In genomic region chr15:100515758-100516157, GRCh38 we compare ENCODE assay signal across 27 cellular contexts. TPM values are rescaled to one million over a fixed set of nuclear protein-coding genes. Genes with fewer than 3 reads are reported as not detected.
A peak's percentile ranks its signal among the peaks of the same experiment; 100 is the strongest.
DNase-seq lines count a peak whose midpoint lies in the region; ATAC-seq and TF ChIP-seq lines count a peak whose summit lies in the region.
"Had no signal": no experiment of that assay in that cellular context is flagged by ENCODE, and none has a peak within 500 bp of the region (broad histone marks: within the 10 kb centered on the region; RNA-seq: fewer than 3 reads in every experiment).

No MANE protein-coding gene starts in this region.

- H3K27me3 Mint-ChIP-seq in endodermal cell (ENCODE audit: insufficient read depth) = no peaks in the 10 kb centered on the region
- H3K27me3 Mint-ChIP-seq: memory B cell, progenitor cell of endocrine pancreas had no signal

- TF ChIP-seq CTCF in endodermal cell (conservative IDR thresholded peaks at IDR 0.05) (no peak), gastrocnemius medialis (IDR thresholded peaks at IDR 0.05 in 4 of 5, conservative IDR thresholded peaks at IDR 0.05 in 1 of 5) (no peak)

- peak; percentile 42 for DNase-seq in NOMO-1 treated with DMSO at 0.1 percent for 48 hours (lab: John Stamatoyannopoulos, UW; ENCODE audit: unreplicated experiment)
- DNase-seq in NOMO-1 treated with dmso at 0.1 percent for 144 hours (lab: John Stamatoyannopoulos, UW; ENCODE audit: unreplicated experiment) = no peak
- peak; percentile 1 for DNase-seq in M059J (ENCODE audit: low read depth)
- DNase-seq in endodermal cell = peak; percentile 51
- DNase-seq in gastrocnemius medialis = peak; percentile 69 to 78
- DNase-seq in HAP-1 (ENCODE audit: low spot score in 2 of 2) = no peak
- DNase-seq in GF-D8 (lab: John Stamatoyannopoulos, UW) = no peak
- DNase-seq: activated B cell treated with CpG ODN at 0.5 μM for 24 hours; activated CD8-positive, alpha-beta T cell treated with anti-CD3 and anti-CD28 coated beads, Interleukin-2, amount 10 ng/mL, durations not matched to agents 7 days and 5 days; activated gamma-delta T cell treated with Interleukin-2 at 50 U/mL for 16 hours; amniotic stem cell; effector memory CD8-positive, alpha-beta T cell; NCI-H1048; NCI-H1694 treated with DMSO at 0.1 percent for 48 hours; NCI-H748 treated with DMSO at 0.1 percent for 48 hours; OCI-M1; Right ventricle myocardium superior; stimulated activated CD8-positive, alpha-beta memory T cell treated with anti-CD3 and anti-CD28 coated beads, Interleukin-4, amount 100 ng/mL, for 48 hours; transverse colon had no signal

- H3K9me3 ChIP-seq in endodermal cell (ENCODE audit: control insufficient read depth, low read length) (no peaks in the 10 kb centered on the region), gastrocnemius medialis (no peaks in the 10 kb centered on the region), HAP-1 (no peaks in the 10 kb centered on the region)
- H3K9me3 ChIP-seq: breast epithelium, transverse colon had no signal

- H3K36me3 ChIP-seq in endodermal cell (ENCODE audit: control insufficient read depth, insufficient read depth, low read length) = no peaks in the 10 kb centered on the region
- H3K36me3 ChIP-seq in gastrocnemius medialis = no peaks in the 10 kb centered on the region
- no peaks in the 10 kb centered on the region for H3K36me3 ChIP-seq in HAP-1 (replicated peaks)
- H3K36me3 ChIP-seq: breast epithelium, transverse colon had no signal

- H3K4me1 Mint-ChIP-seq in endodermal cell = peaks cover 22% of the 10 kb centered on the region

- WGBS in endodermal cell (ENCODE audit: insufficient coverage in 1 of 2, insufficient read length in 1 of 2), 2 experiments = 70 to 78% methylated on average over 2 to 4 of the region's 4 CpGs

- ATAC-seq in gastrocnemius medialis = peak; percentile 34 to 63
- ATAC-seq in GM21515 (IDR thresholded peaks at IDR 0.05; ENCODE audit: unreplicated experiment) = no peak
- ATAC-seq: activated CD8-positive, alpha-beta T cell treated with anti-CD3 and anti-CD28 coated beads, Interleukin-2, amount 10 ng/mL, durations not matched to agents 7 days and 5 days; effector memory CD8-positive, alpha-beta T cell had no signal

- intact Hi-C loops in gastrocnemius medialis (cut with DNase I; ENCODE audit: low total_unique reads) = loop anchor here (1.0 to 5.0 kb wide), 5 partner anchors 43 to 165 kb away; partner anchors contain the start of genes ASB7 and LINS1

- H3K4me3 ChIP-seq in endodermal cell (ENCODE audit: low read length) = no peak overlapping the region
- H3K4me3 ChIP-seq in gastrocnemius medialis = no peak overlapping the region
- H3K4me3 ChIP-seq in HAP-1 = no peak overlapping the region
- H3K4me3 ChIP-seq: breast epithelium, coronary artery, transverse colon had no signal

- H3K27me3 ChIP-seq in endodermal cell (ENCODE audit: control insufficient read depth, insufficient read depth, low read length, poor library complexity, severe bottlenecking) (no peaks in the 10 kb centered on the region), gastrocnemius medialis (no peaks in the 10 kb centered on the region), HAP-1 (ENCODE audit: low read depth) (no peaks in the 10 kb centered on the region)
- H3K27me3 ChIP-seq: breast epithelium, transverse colon had no signal

- peak in 1 of 2 donors; percentile 19 for TF ChIP-seq POLR2A in gastrocnemius medialis (IDR thresholded peaks at IDR 0.05)

- H3K36me3 Mint-ChIP-seq in endodermal cell (ENCODE audit: low read depth) = no peaks in the 10 kb centered on the region
- H3K36me3 Mint-ChIP-seq: memory B cell had no signal

- H3K9ac ChIP-seq in endodermal cell (ENCODE audit: extremely low read depth, low read length, poor library complexity, severe bottlenecking) = no peak overlapping the region
- H3K9ac ChIP-seq: KMS-11 had no signal

- H3K27ac ChIP-seq in endodermal cell (ENCODE audit: low read depth, low read length) (no peak overlapping the region), gastrocnemius medialis (peak overlapping the region; percentile 91 to 96 (median 94))
- H3K27ac ChIP-seq: coronary artery, KMS-11, transverse colon had no signal

- H3K4me1 ChIP-seq in endodermal cell (ENCODE audit: control insufficient read depth, insufficient read depth, low read length) (peaks cover 9% of the 10 kb centered on the region), gastrocnemius medialis (peaks cover 35 to 46% of the 10 kb centered on the region in 2 donors), HAP-1 (no peaks in the 10 kb centered on the region)
- H3K4me1 ChIP-seq: breast epithelium, transverse colon had no signal

- in situ Hi-C loops in gastrocnemius medialis (cut with MboI; ENCODE audit: low sequenced_read_pairs in 4 of 4) (no loop called here), HAP-1 (cut with MboI; ENCODE audit: low sequenced_read_pairs) (no loop called here)

- H3K4me3 Mint-ChIP-seq in endodermal cell = no peak overlapping the region
- H3K4me3 Mint-ChIP-seq: activated B cell treated with CpG ODN at 0.5 μM for 24 hours; activated CD8-positive, alpha-beta T cell treated with anti-CD3 and anti-CD28 coated beads, Interleukin-2, amount 10 ng/mL, durations not matched to agents 7 days and 5 days; effector memory CD8-positive, alpha-beta T cell; memory B cell; T-helper 2 cell treated with Interferon-gamma antibody and Interleukin-4, amounts not matched to agents 5 μg/mL and 100 μg/mL, for 36 hours had no signal

- no peak overlapping the region for H3K27ac Mint-ChIP-seq in endodermal cell
- H3K27ac Mint-ChIP-seq: activated B cell treated with CpG ODN at 0.5 μM for 24 hours; activated CD8-positive, alpha-beta T cell treated with anti-CD3 and anti-CD28 coated beads, Interleukin-2, amount 10 ng/mL, durations not matched to agents 7 days and 5 days; memory B cell; progenitor cell of endocrine pancreas; T-helper 2 cell treated with Interferon-gamma antibody and Interleukin-4, amounts not matched to agents 5 μg/mL and 100 μg/mL, for 36 hours had no signal

- no peaks in the 10 kb centered on the region for H3K9me3 Mint-ChIP-seq in endodermal cell
- H3K9me3 Mint-ChIP-seq: activated B cell treated with CpG ODN at 0.5 μM for 24 hours; effector memory CD8-positive, alpha-beta T cell; memory B cell; T-helper 2 cell treated with Interferon-gamma antibody and Interleukin-4, amounts not matched to agents 5 μg/mL and 100 μg/mL, for 36 hours had no signal

RNA-seq across cellular contexts. Expression of gene CERS3, which starts 13.0 kb away (rescaled TPM):
- total RNA-seq in M059J (2014; rRNA removed; shearing (Covaris generic)) = not detected in 2 replicates
- total RNA-seq in endodermal cell = under 1 TPM in 1 of 2 donors, not detected in 1; 0.48 TPM
- not detected for polyA plus RNA-seq in endodermal cell (2013, experiment 1 of 2)
- polyA plus RNA-seq in endodermal cell (2013, experiment 2 of 2) = not detected
- under 1 TPM in 2 of 4 donors, not detected in 2; 0.52 to 0.97 TPM for total RNA-seq in gastrocnemius medialis
- total RNA-seq: A172, progenitor cell of endocrine pancreas, Right ventricle myocardium superior, transverse colon had no signal

Comparison
In these comparisons a context has a peak if more than half of its experiments do, and no peak if none do; other contexts are left out.
1. DNase-seq: peak in NOMO-1 treated with DMSO at 0.1 percent for 48 hours (single experiment), M059J (single experiment), endodermal cell (single experiment) and gastrocnemius medialis (2 of 2); none in NOMO-1 treated with dmso at 0.1 percent for 144 hours (single experiment), HAP-1 (0 of 2) and GF-D8 (single experiment).